In the genomic region with DNA sequence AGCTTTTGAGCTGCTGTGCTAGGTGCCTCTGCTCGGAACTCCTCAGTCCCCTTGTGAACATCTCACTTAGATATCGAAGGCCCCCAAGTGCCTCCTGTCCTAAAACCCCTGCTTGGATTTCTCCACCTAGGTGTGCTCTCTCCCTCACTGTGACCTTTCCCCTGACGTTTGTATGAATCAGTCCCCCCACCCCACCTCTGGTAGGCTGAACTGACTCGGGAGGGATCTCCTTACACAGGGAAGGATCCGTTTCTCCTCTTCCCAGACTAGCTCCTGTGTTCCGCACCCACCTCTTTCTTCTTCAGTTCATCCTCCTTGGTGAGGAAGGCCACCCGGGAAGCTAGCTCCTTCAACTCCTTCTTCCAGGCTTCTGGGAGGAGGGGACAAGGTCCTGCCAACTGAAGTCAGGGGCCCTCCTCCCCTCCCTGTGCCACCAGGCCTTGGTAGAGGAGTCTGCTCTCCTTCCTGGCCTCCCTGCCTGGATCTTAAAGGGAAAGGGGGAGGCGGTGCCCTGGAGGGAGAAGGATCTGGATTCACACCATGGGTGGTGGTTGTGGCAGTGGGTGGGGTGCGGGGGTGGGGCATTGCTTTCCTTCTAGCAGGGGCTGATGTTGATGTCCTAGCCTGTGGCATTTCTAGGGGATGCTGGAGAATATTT, we compare ENCODE assay signal across 26 cellular contexts. TPM values are rescaled to one million over a fixed set of nuclear protein-coding genes. Genes with fewer than 3 reads are reported as not detected.
DNase-seq lines count a peak whose midpoint lies in the region; ATAC-seq and TF ChIP-seq lines count a peak whose summit lies in the region.
"Had no signal": no experiment of that assay in that cellular context is flagged by ENCODE, and none has a peak within 500 bp of the region (broad histone marks: within the 10 kb centered on the region; RNA-seq: fewer than 3 reads in every experiment).

No MANE protein-coding gene starts in this region.

- no peaks in the 10 kb centered on the region for H3K79me2 ChIP-seq in HCT116 (ENCODE audit: insufficient read depth, low read length)

- 76 to 85% methylated on average over 8 to 9 of the region's 9 CpGs for WGBS in testis, 2 donors

- DNase-seq in activated naive CD4-positive, alpha-beta T cell treated with anti-CD3 and anti-CD28 coated beads, Interleukin-2, amount 10 ng/mL, durations not matched to agents 7 days and 5 days = peak; percentile 3
- DNase-seq in activated naive CD4-positive, alpha-beta T cell treated with anti-CD3 and anti-CD28 coated beads for 36 hours = no peak
- DNase-seq in HCT116 (ENCODE audit: low read depth, low spot score) = no peak
- DNase-seq in iPS-NIHi7 (ENCODE audit: extremely low spot score) = peak; percentile 25
- DNase-seq in testis = peak; percentile 12
- no peak for DNase-seq in activated CD4-positive, alpha-beta T cell treated with anti-CD3 and anti-CD28 coated beads, Interleukin-2, amount 50 U/mL, for 1 hour
- DNase-seq: activated CD4-positive, alpha-beta T cell treated with anti-CD3 and anti-CD28 coated beads for 48 hours; brain microvascular endothelial cell; DMS153; glutamatergic neuron; KG1; lower lobe of right lung; MG63; mucosa of descending colon; NCI-H2081; stimulated activated naive CD4-positive, alpha-beta T cell treated with Interleukin-2 at 50 U/mL for 16 hours had no signal

- no peaks in the 10 kb centered on the region for H3K9me2 ChIP-seq in HCT116 (ENCODE audit: insufficient read depth)

- H3K27ac ChIP-seq in HCT116 (ENCODE audit: low read depth, low read length) = no peak overlapping the region
- no peak overlapping the region for H3K27ac ChIP-seq in testis
- H3K27ac ChIP-seq: brain microvascular endothelial cell, lower lobe of right lung, thoracic aorta had no signal

- no peak overlapping the region for H3K4me3 ChIP-seq in HCT116 (replicated peaks in 1 of 2; ENCODE audit: low read depth in 1 of 2, low read length in 2 of 2)
- H3K4me3 ChIP-seq in testis = no peak overlapping the region
- H3K4me3 ChIP-seq: HAP-1, lower lobe of right lung, MG63, mucosa of descending colon, thoracic aorta had no signal

- H3K4me1 ChIP-seq in HCT116 (ENCODE audit: control insufficient read depth in 1 of 2, insufficient read depth in 2 of 2, low read length in 2 of 2) = peaks cover 0 to 27% of the 10 kb centered on the region in 2 experiments; a peak in 2 of 4 replicates
- peaks cover 19% of the 10 kb centered on the region for H3K4me1 ChIP-seq in testis
- H3K4me1 ChIP-seq: HAP-1, lower lobe of right lung had no signal

- no peaks in the 10 kb centered on the region for H3K36me3 Mint-ChIP-seq in activated naive CD4-positive, alpha-beta T cell treated with anti-CD3 and anti-CD28 coated beads, Interleukin-2, amount 10 ng/mL, durations not matched to agents 7 days and 5 days
- no peaks in the 10 kb centered on the region for H3K36me3 Mint-ChIP-seq in activated naive CD4-positive, alpha-beta T cell treated with anti-CD3 and anti-CD28 coated beads for 36 hours (ENCODE audit: low read depth)

- RAD21 ChIA-PET in HCT116 (lab: Charles Lee; ENCODE audit: low non-redundant PET in 1 of 2, low total read pairs in 2 of 2, uncharacterized antibody in 2 of 2, unreplicated experiment in 2 of 2) = no interaction called here

- CTCF ChIA-PET in activated naive CD4-positive, alpha-beta T cell treated with anti-CD3 and anti-CD28 coated beads, Interleukin-2, amount 10 ng/mL, durations not matched to agents 7 days and 5 days (lab: Charles Lee) = no interaction called here
- CTCF ChIA-PET in activated naive CD4-positive, alpha-beta T cell treated with anti-CD3 and anti-CD28 coated beads for 36 hours (lab: Charles Lee) = interaction anchor here (2.0 kb wide), 1 partner anchor 19 kb away, joined by 8 read pairs; no protein-coding TSS in a partner anchor
- CTCF ChIA-PET in HCT116 (lab: Charles Lee) = no interaction called here

- TF ChIP-seq CTCF in HCT116 (IDR thresholded peaks at IDR 0.05 in 2 of 3, conservative IDR thresholded peaks at IDR 0.05 in 1 of 3; ENCODE audit: borderline replicate concordance in 1 of 3, insufficient read depth in 1 of 3, low read depth in 2 of 3, low read length in 2 of 3) (no peak), testis (IDR thresholded peaks at IDR 0.05) (no peak)

- no peaks in the 10 kb centered on the region for H4K20me1 ChIP-seq in HCT116 (ENCODE audit: insufficient read depth)

- H3K9ac ChIP-seq in HCT116 (ENCODE audit: low read length) = no peak overlapping the region

- TF ChIP-seq POLR2A in HCT116 (IDR thresholded peaks at IDR 0.05; ENCODE audit: borderline replicate concordance, extremely low read depth, insufficient read depth, insufficient read length) (no peak), testis (IDR thresholded peaks at IDR 0.05) (no peak)

- POLR2A ChIA-PET in HCT116 (lab: Charles Lee) = no interaction called here

- no peaks in the 10 kb centered on the region for H3K9me3 Mint-ChIP-seq in activated naive CD4-positive, alpha-beta T cell treated with anti-CD3 and anti-CD28 coated beads, Interleukin-2, amount 10 ng/mL, durations not matched to agents 7 days and 5 days
- H3K9me3 Mint-ChIP-seq in activated naive CD4-positive, alpha-beta T cell treated with anti-CD3 and anti-CD28 coated beads for 36 hours = no peaks in the 10 kb centered on the region
- H3K9me3 Mint-ChIP-seq: T-helper 2 cell treated with Interferon-gamma antibody and Interleukin-4, amounts not matched to agents 5 μg/mL and 100 μg/mL, for 36 hours had no signal

- H3K36me3 ChIP-seq in HCT116 (ENCODE audit: control insufficient read depth in 1 of 2, insufficient read depth in 2 of 2, low read length in 2 of 2) = no peaks in the 10 kb centered on the region
- no peaks in the 10 kb centered on the region for H3K36me3 ChIP-seq in testis (ENCODE audit: low read depth, missing control alignments)
- H3K36me3 ChIP-seq: brain microvascular endothelial cell, HAP-1, lower lobe of right lung, MG63, thoracic aorta had no signal

- intact Hi-C loops in activated naive CD4-positive, alpha-beta T cell treated with anti-CD3 and anti-CD28 coated beads for 36 hours (cut with micrococcal nuclease) = no loop called here
- intact Hi-C loops in HCT116 (cut with micrococcal nuclease) = no loop called here
- intact Hi-C loops in testis (cut with DNase I; ENCODE audit: low total_unique reads) = no loop called here

- H3K27me3 Mint-ChIP-seq in activated naive CD4-positive, alpha-beta T cell treated with anti-CD3 and anti-CD28 coated beads, Interleukin-2, amount 10 ng/mL, durations not matched to agents 7 days and 5 days = peaks cover 28% of the 10 kb centered on the region
- H3K27me3 Mint-ChIP-seq in activated naive CD4-positive, alpha-beta T cell treated with anti-CD3 and anti-CD28 coated beads for 36 hours (ENCODE audit: low read depth) = peaks cover 2% of the 10 kb centered on the region

- H3K9me3 ChIP-seq in HCT116 (ENCODE audit: control insufficient read depth in 1 of 2, insufficient read depth in 1 of 2, low read depth in 1 of 2, low read length in 2 of 2) (no peaks in the 10 kb centered on the region), testis (no peaks in the 10 kb centered on the region)
- H3K9me3 ChIP-seq: HAP-1, lower lobe of right lung, MG63, mucosa of descending colon, thoracic aorta had no signal

- no TSS peak for BruUV-seq in HCT116 (replicated peaks; lab: Mats Ljungman, UMichigan)

- no peak for TF ChIP-seq RAD21 in HCT116 (IDR thresholded peaks at IDR 0.05; ENCODE audit: low read depth)

- no peak overlapping the region for H3K4me3 Mint-ChIP-seq in activated naive CD4-positive, alpha-beta T cell treated with anti-CD3 and anti-CD28 coated beads, Interleukin-2, amount 10 ng/mL, durations not matched to agents 7 days and 5 days
- H3K4me3 Mint-ChIP-seq in activated naive CD4-positive, alpha-beta T cell treated with anti-CD3 and anti-CD28 coated beads for 36 hours = no peak overlapping the region
- H3K4me3 Mint-ChIP-seq: T-helper 2 cell treated with Interferon-gamma antibody and Interleukin-4, amounts not matched to agents 5 μg/mL and 100 μg/mL, for 36 hours had no signal

- peak overlapping the region; percentile 49 for H3K4me2 ChIP-seq in HCT116 (ENCODE audit: low read length)

- H3K27ac Mint-ChIP-seq in activated naive CD4-positive, alpha-beta T cell treated with anti-CD3 and anti-CD28 coated beads, Interleukin-2, amount 10 ng/mL, durations not matched to agents 7 days and 5 days = no peak overlapping the region
- H3K27ac Mint-ChIP-seq in activated naive CD4-positive, alpha-beta T cell treated with anti-CD3 and anti-CD28 coated beads for 36 hours = no peak overlapping the region
- H3K27ac Mint-ChIP-seq: T-helper 2 cell treated with Interferon-gamma antibody and Interleukin-4, amounts not matched to agents 5 μg/mL and 100 μg/mL, for 36 hours had no signal

- H3K4me1 Mint-ChIP-seq in activated naive CD4-positive, alpha-beta T cell treated with anti-CD3 and anti-CD28 coated beads, Interleukin-2, amount 10 ng/mL, durations not matched to agents 7 days and 5 days = no peaks in the 10 kb centered on the region
- H3K4me1 Mint-ChIP-seq in activated naive CD4-positive, alpha-beta T cell treated with anti-CD3 and anti-CD28 coated beads for 36 hours (ENCODE audit: low read depth) = no peaks in the 10 kb centered on the region

- ATAC-seq in HCT116 (peak; percentile 33; the same call in 1 of the 2 replicates), HG03439 (IDR thresholded peaks at IDR 0.05; ENCODE audit: unreplicated experiment) (no peak), HG03521 (IDR thresholded peaks at IDR 0.05; ENCODE audit: unreplicated experiment) (no peak)
- ATAC-seq: lower lobe of right lung, mucosa of descending colon had no signal

- H3K27me3 ChIP-seq in HCT116 (ENCODE audit: insufficient read depth, low read length) (no peaks in the 10 kb centered on the region), testis (no peaks in the 10 kb centered on the region)
- H3K27me3 ChIP-seq: brain microvascular endothelial cell, MG63 had no signal

- no peak overlapping the region for H2AFZ ChIP-seq in HCT116 (ENCODE audit: low read depth, low read length, poor library complexity, severe bottlenecking)

TF ChIP-seq in HCT116, 20 proteins besides CTCF, POLR2A, EP300 and RAD21 (continues in another document):
- TF ChIP-seq, protein P1, sequence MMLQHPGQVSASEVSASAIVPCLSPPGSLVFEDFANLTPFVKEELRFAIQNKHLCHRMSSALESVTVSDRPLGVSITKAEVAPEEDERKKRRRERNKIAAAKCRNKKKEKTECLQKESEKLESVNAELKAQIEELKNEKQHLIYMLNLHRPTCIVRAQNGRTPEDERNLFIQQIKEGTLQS (IDR thresholded peaks at IDR 0.05) = no peak
- TF ChIP-seq JUND (IDR thresholded peaks at IDR 0.05) = no peak
- no peak for TF ChIP-seq EZH2phosphoT487 (IDR thresholded peaks at IDR 0.05; ENCODE audit: borderline replicate concordance)

RNA-seq across cellular contexts. Expression of a gene that starts 6.8 kb away (rescaled TPM):
- total RNA-seq in activated naive CD4-positive, alpha-beta T cell treated with anti-CD3 and anti-CD28 coated beads for 36 hours = not detected
- total RNA-seq in HCT116 (2021; ENCODE audit: unreplicated experiment) (not detected), testis (10 to 100 TPM in 1 of 2 donors, 1 to 10 TPM in 1; 8.4 to 19.1 TPM)
- polyA plus RNA-seq in HCT116 (2012) = 0.05 TPM in 1 of 2 replicates, not detected in the other
- 34.6 TPM for polyA plus RNA-seq in testis (ENCODE audit: insufficient read depth, low read depth, low replicate concordance)
- total RNA-seq: activated CD8-positive, alpha-beta memory T cell treated with anti-CD3 and anti-CD28 coated beads for 36 hours; chondrocyte; kidney; lower lobe of right lung; mucosa of descending colon; posterior vena cava; thoracic aorta had no signal
- polyA plus RNA-seq: neural cell had no signal

RNA-seq across cellular contexts. Expression of a gene that starts 37.4 kb away (rescaled TPM):
- 10 to 100 TPM; 14.8 to 17.2 TPM for total RNA-seq in activated naive CD4-positive, alpha-beta T cell treated with anti-CD3 and anti-CD28 coated beads for 36 hours
- total RNA-seq in HCT116 (2021; ENCODE audit: unreplicated experiment) (69.4 TPM), testis (10 to 100 TPM; 64.2 to 70.1 TPM)
- 38.4 and 43.4 TPM in 2 replicates for polyA plus RNA-seq in HCT116 (2012)
- polyA plus RNA-seq in testis (ENCODE audit: insufficient read depth, low read depth, low replicate concordance) = 38.5 TPM

Comparison
In these comparisons a context has a peak if more than half of its experiments do, and no peak if none do; other contexts are left out.
1. DNase-seq: peak in activated naive CD4-positive, alpha-beta T cell treated with anti-CD3 and anti-CD28 coated beads, Interleukin-2, amount 10 ng/mL, durations not matched to agents 7 days and 5 days (single experiment), iPS-NIHi7 (single experiment) and testis (single experiment); none in activated naive CD4-positive, alpha-beta T cell treated with anti-CD3 and anti-CD28 coated beads for 36 hours (single experiment), HCT116 (single experiment) and activated CD4-positive, alpha-beta T cell treated with anti-CD3 and anti-CD28 coated beads, Interleukin-2, amount 50 U/mL, for 1 hour (single experiment).